29 cellular contexts compared by ENCODE assay signal in genomic region chr5:137708796-137709559, GRCh38. TPM values are rescaled to one million over a fixed set of nuclear protein-coding genes. Genes with fewer than 3 reads are reported as not detected.
DNase-seq lines count a peak whose midpoint lies in the region; ATAC-seq and TF ChIP-seq lines count a peak whose summit lies in the region.
"Had no signal": no experiment of that assay in that cellular context is flagged by ENCODE, and none has a peak within 500 bp of the region (broad histone marks: within the 10 kb centered on the region; RNA-seq: fewer than 3 reads in every experiment).

No MANE protein-coding gene starts in this region.

- H3K36me3 Mint-ChIP-seq in progenitor cell of endocrine pancreas (ENCODE audit: insufficient read depth) = peaks cover 34% of the 10 kb centered on the region

- no peak overlapping the region for H3K4me3 ChIP-seq in adrenal gland
- H3K4me3 ChIP-seq: neural progenitor cell, psoas muscle, upper lobe of right lung had no signal

- ATAC-seq in GM19328 (IDR thresholded peaks at IDR 0.05; ENCODE audit: unreplicated experiment) (no peak), HG03095 (IDR thresholded peaks at IDR 0.05; ENCODE audit: unreplicated experiment) (no peak)
- ATAC-seq: activated naive CD4-positive, alpha-beta T cell treated with anti-CD3 and anti-CD28 coated beads, Interleukin-2, amount 50 U/mL, for 72 hours; activated T-helper 17 cell treated with anti-CD3 and anti-CD28 coated beads, Interleukin-2, amount 50 U/mL, for 72 hours; psoas muscle; upper lobe of right lung had no signal

- H3K27ac Mint-ChIP-seq in progenitor cell of endocrine pancreas = peak overlapping the region; percentile 65
- H3K27ac Mint-ChIP-seq: activated CD4-positive, alpha-beta memory T cell treated with anti-CD3 and anti-CD28 coated beads for 36 hours; activated T-helper 17 cell treated with anti-CD3 and anti-CD28 coated beads, Interleukin-2, amount 50 U/mL, for 72 hours; CD4-positive, alpha-beta memory T cell; neural progenitor cell had no signal

- no peak for TF ChIP-seq POLR2A in adrenal gland (IDR thresholded peaks at IDR 0.05)

- WGBS in adrenal gland, 4 donors = 90 to 100% (median 94%) methylated on average over 3 of the region's 3 CpGs

- peaks cover 0 to 4% of the 10 kb centered on the region in 2 donors for H3K4me1 ChIP-seq in adrenal gland (replicated peaks in 1 of 2)
- H3K4me1 ChIP-seq: neural progenitor cell, psoas muscle, upper lobe of right lung had no signal

- H3K9me3 ChIP-seq in adrenal gland (replicated peaks in 1 of 3) = peaks cover 0 to 6% (median 0%) of the 10 kb centered on the region in 3 donors
- H3K9me3 ChIP-seq: upper lobe of right lung had no signal

- H3K4me1 Mint-ChIP-seq in progenitor cell of endocrine pancreas (ENCODE audit: low read depth) = no peaks in the 10 kb centered on the region
- H3K4me1 Mint-ChIP-seq: activated T-helper 17 cell treated with anti-CD3 and anti-CD28 coated beads, Interleukin-2, amount 50 U/mL, for 72 hours; H9; neural progenitor cell had no signal

- H3K9me3 Mint-ChIP-seq in progenitor cell of endocrine pancreas (ENCODE audit: low read depth) = peaks cover 12% of the 10 kb centered on the region

- DNase-seq in NCI-H748 (lab: John Stamatoyannopoulos, UW; ENCODE audit: unreplicated experiment) = peak; percentile 22
- no peak for DNase-seq in NCI-H748 treated with DMSO at 0.1 percent for 48 hours (lab: John Stamatoyannopoulos, UW)
- DNase-seq in NCI-H2081 treated with DMSO at 0.1 percent for 48 hours (lab: John Stamatoyannopoulos, UW) = peak; percentile 32
- DNase-seq in adrenal gland = peak in 4 of 7 donors; percentile 8 to 43 (median 30)
- no peak for DNase-seq in progenitor cell of endocrine pancreas (ENCODE audit: low spot score, unreplicated experiment)
- no peak for DNase-seq in T1000 (lab: John Stamatoyannopoulos, UW)
- DNase-seq: 8988T; activated CD4-positive, alpha-beta memory T cell treated with anti-CD3 and anti-CD28 coated beads for 36 hours; activated CD4-positive, CD25-positive, alpha-beta regulatory T cell; activated CD8-positive, alpha-beta memory T cell treated with anti-CD3 and anti-CD28 coated beads, Interleukin-2, amount 50 U/mL, for 48 hours; aorta; CD4-positive, alpha-beta memory T cell; central memory CD4-positive, alpha-beta T cell; DMS53; GF-D8; H9; head of caudate nucleus; Karpas-422; MV-4-11; NCI-H187; NCI-H524 treated with DMSO at 0.1 percent for 48 hours; OCI-M1; psoas muscle; upper lobe of right lung had no signal

- no peaks in the 10 kb centered on the region for H3K27me3 Mint-ChIP-seq in progenitor cell of endocrine pancreas
- H3K27me3 Mint-ChIP-seq: activated CD4-positive, alpha-beta memory T cell treated with anti-CD3 and anti-CD28 coated beads for 36 hours; activated T-helper 17 cell treated with anti-CD3 and anti-CD28 coated beads, Interleukin-2, amount 50 U/mL, for 72 hours; CD4-positive, alpha-beta memory T cell had no signal

- no peaks in the 10 kb centered on the region for H3K27me3 ChIP-seq in adrenal gland
- H3K27me3 ChIP-seq: neural progenitor cell, upper lobe of right lung had no signal

- no peak overlapping the region for H3K27ac ChIP-seq in adrenal gland
- H3K27ac ChIP-seq: neural progenitor cell, psoas muscle, upper lobe of right lung had no signal

- no peaks in the 10 kb centered on the region for H3K36me3 ChIP-seq in adrenal gland (replicated peaks in 1 of 2)
- H3K36me3 ChIP-seq: upper lobe of right lung had no signal

- TF ChIP-seq CTCF in adrenal gland (IDR thresholded peaks at IDR 0.05) (no peak), progenitor cell of endocrine pancreas (IDR thresholded peaks at IDR 0.05; ENCODE audit: unreplicated experiment) (no peak)

- intact Hi-C loops in adrenal gland (cut with DNase I) = no loop called here

- H3K4me3 Mint-ChIP-seq in progenitor cell of endocrine pancreas (ENCODE audit: low read depth) = no peak overlapping the region
- H3K4me3 Mint-ChIP-seq: activated CD4-positive, alpha-beta memory T cell treated with anti-CD3 and anti-CD28 coated beads for 36 hours; activated T-helper 17 cell treated with anti-CD3 and anti-CD28 coated beads, Interleukin-2, amount 50 U/mL, for 72 hours; CD4-positive, alpha-beta memory T cell; H9; neural progenitor cell had no signal

RNA-seq across cellular contexts. Expression of gene KLHL3, which starts 26.9 kb away (rescaled TPM):
- 10 to 100 TPM in 7 of 8 donors, 1 to 10 TPM in 1; 7.5 to 28.6 (median 14.4) TPM for total RNA-seq in adrenal gland
- polyA plus RNA-seq in adrenal gland = 10 to 100 TPM in 1 of 3 donors, 1 to 10 TPM in 2; 3.1 to 13.8 (median 8.7) TPM
- total RNA-seq in progenitor cell of endocrine pancreas = 32.1 and 34.7 TPM in 2 replicates

RNA-seq across cellular contexts. Expression of gene HNRNPA0, which starts 45.2 kb away (rescaled TPM):
- total RNA-seq in adrenal gland (10 to 100 TPM in 7 of 8 donors, 1 to 10 TPM in 1; 8.9 to 45.5 (median 21.8) TPM), progenitor cell of endocrine pancreas (81.0 and 82.6 TPM in 2 replicates)
- polyA plus RNA-seq in adrenal gland = 10 to 100 TPM; 16.9 to 19.8 (median 19.1) TPM

Comparison
In these comparisons a context has a peak if more than half of its experiments do, and no peak if none do; other contexts are left out.
1. DNase-seq: peak in NCI-H748 (single experiment), NCI-H2081 treated with DMSO at 0.1 percent for 48 hours (single experiment) and adrenal gland (4 of 7); none in NCI-H748 treated with DMSO at 0.1 percent for 48 hours (single experiment), progenitor cell of endocrine pancreas (single experiment) and T1000 (single experiment).